8 cellular contexts compared by ENCODE assay signal in genomic region chr13:101144808-101145419, GRCh38.
A peak's percentile ranks its signal among the peaks of the same experiment; 100 is the strongest.
DNase-seq lines count a peak whose midpoint lies in the region; ATAC-seq and TF ChIP-seq lines count a peak whose summit lies in the region.

No MANE protein-coding gene starts in this region.

- in situ Hi-C loops in astrocyte of the cerebellum (cut with HindIII; ENCODE audit: low sequenced_read_pairs), result loop anchor here (10.0 to 25.0 kb wide), 3 partner anchors 342 to 770 kb away; no protein-coding TSS in a partner anchor

- intact Hi-C loops in upper lobe of right lung (cut with DNase I), result no loop called here

- DNase-seq in CD4-positive, CD25-positive, alpha-beta regulatory T cell, result peak in 2 of 3 donors; percentile 32 to 64
- DNase-seq in NCI-H226 (peak; percentile 12), astrocyte of the cerebellum (ENCODE audit: low read depth) (peak; percentile 63), kidney epithelial cell (ENCODE audit: low read depth) (no peak), upper lobe of right lung (no peak)

- H3K4me3 Mint-ChIP-seq in CD4-positive, CD25-positive, alpha-beta regulatory T cell, result no peak overlapping the region

- no peaks in the 10 kb centered on the region for H3K4me1 ChIP-seq in CD4-positive, CD25-positive, alpha-beta regulatory T cell (ENCODE audit: control insufficient read depth, insufficient read depth, low read length, poor library complexity, severe bottlenecking)
- no peaks in the 10 kb centered on the region for H3K4me1 ChIP-seq in upper lobe of right lung

- no peak overlapping the region for H3K27ac ChIP-seq in CD4-positive, CD25-positive, alpha-beta regulatory T cell (ENCODE audit: insufficient read depth, low read length, poor library complexity, severe bottlenecking)
- no peak overlapping the region for H3K27ac ChIP-seq in upper lobe of right lung

- TF ChIP-seq CTCF in astrocyte of the cerebellum (IDR thresholded peaks at IDR 0.05; ENCODE audit: low read depth, low read length, missing control alignments) (peak; percentile 51), kidney epithelial cell (IDR thresholded peaks at IDR 0.05; ENCODE audit: insufficient read depth, low read length, poor library complexity, severe bottlenecking) (peak; percentile 44), upper lobe of right lung (IDR thresholded peaks at IDR 0.05) (peak; percentile 73)

- no peak overlapping the region for H3K4me3 ChIP-seq in CD4-positive, CD25-positive, alpha-beta regulatory T cell (ENCODE audit: low read depth, low read length)
- no peak overlapping the region for H3K4me3 ChIP-seq in astrocyte of the cerebellum (ENCODE audit: low read depth, low read length)
- no peak overlapping the region for H3K4me3 ChIP-seq in kidney epithelial cell (ENCODE audit: low read depth, low read length)
- H3K4me3 ChIP-seq in upper lobe of right lung, result no peak overlapping the region

- peaks cover 17% of the 10 kb centered on the region for H3K27me3 Mint-ChIP-seq in CD4-positive, CD25-positive, alpha-beta regulatory T cell

- no peaks in the 10 kb centered on the region for H3K36me3 Mint-ChIP-seq in CD4-positive, CD25-positive, alpha-beta regulatory T cell

- H3K9me3 Mint-ChIP-seq in CD4-positive, CD25-positive, alpha-beta regulatory T cell, result peaks cover 0 to 2% (median 0%) of the 10 kb centered on the region in 7 donors

- peaks cover 3% of the 10 kb centered on the region for H3K27me3 ChIP-seq in CD4-positive, CD25-positive, alpha-beta regulatory T cell (ENCODE audit: control insufficient read depth, insufficient read depth, low read length)
- no peaks in the 10 kb centered on the region for H3K27me3 ChIP-seq in kidney epithelial cell (ENCODE audit: control insufficient read depth, insufficient read depth, low read length)
- peaks cover 13% of the 10 kb centered on the region for H3K27me3 ChIP-seq in upper lobe of right lung

- no peaks in the 10 kb centered on the region for H3K4me1 Mint-ChIP-seq in CD4-positive, CD25-positive, alpha-beta regulatory T cell

- no peak for ATAC-seq in CD4-positive, CD25-positive, alpha-beta regulatory T cell (ENCODE audit: low read depth in 2 of 2)
- ATAC-seq in GM18498 (IDR thresholded peaks at IDR 0.05; ENCODE audit: unreplicated experiment) (peak; percentile 74), HG03045 (IDR thresholded peaks at IDR 0.05; ENCODE audit: unreplicated experiment) (peak; percentile 81), upper lobe of right lung (peak; percentile 70), esophagus mucosa (no peak)

- no peaks in the 10 kb centered on the region for H3K9me3 ChIP-seq in CD4-positive, CD25-positive, alpha-beta regulatory T cell (ENCODE audit: control insufficient read depth in 2 of 2, low read length in 2 of 2)
- H3K9me3 ChIP-seq in upper lobe of right lung, result no peaks in the 10 kb centered on the region

- H3K27ac Mint-ChIP-seq in CD4-positive, CD25-positive, alpha-beta regulatory T cell, result no peak overlapping the region

- no peaks in the 10 kb centered on the region for H3K36me3 ChIP-seq in CD4-positive, CD25-positive, alpha-beta regulatory T cell (ENCODE audit: control insufficient read depth, insufficient read depth, low read length)
- H3K36me3 ChIP-seq in kidney epithelial cell (ENCODE audit: control insufficient read depth, insufficient read depth, low read length), result no peaks in the 10 kb centered on the region
- no peaks in the 10 kb centered on the region for H3K36me3 ChIP-seq in upper lobe of right lung

Comparison
In these comparisons a context has a peak if more than half of its experiments do, and no peak if none do; other contexts are left out.
1. ATAC-seq: peak in GM18498 (single experiment), HG03045 (single experiment) and upper lobe of right lung (single experiment); none in CD4-positive, CD25-positive, alpha-beta regulatory T cell (0 of 2) and esophagus mucosa (single experiment).
2. DNase-seq: peak in CD4-positive, CD25-positive, alpha-beta regulatory T cell (2 of 3), NCI-H226 (single experiment) and astrocyte of the cerebellum (single experiment); none in kidney epithelial cell (single experiment) and upper lobe of right lung (single experiment).
3. Peak in every context shown above with its lines, with median percentiles within 50 percentile points of each other: CTCF ChIP-seq.